Comparison of ENCODE assay signal across 13 cellular contexts in the genomic region with DNA sequence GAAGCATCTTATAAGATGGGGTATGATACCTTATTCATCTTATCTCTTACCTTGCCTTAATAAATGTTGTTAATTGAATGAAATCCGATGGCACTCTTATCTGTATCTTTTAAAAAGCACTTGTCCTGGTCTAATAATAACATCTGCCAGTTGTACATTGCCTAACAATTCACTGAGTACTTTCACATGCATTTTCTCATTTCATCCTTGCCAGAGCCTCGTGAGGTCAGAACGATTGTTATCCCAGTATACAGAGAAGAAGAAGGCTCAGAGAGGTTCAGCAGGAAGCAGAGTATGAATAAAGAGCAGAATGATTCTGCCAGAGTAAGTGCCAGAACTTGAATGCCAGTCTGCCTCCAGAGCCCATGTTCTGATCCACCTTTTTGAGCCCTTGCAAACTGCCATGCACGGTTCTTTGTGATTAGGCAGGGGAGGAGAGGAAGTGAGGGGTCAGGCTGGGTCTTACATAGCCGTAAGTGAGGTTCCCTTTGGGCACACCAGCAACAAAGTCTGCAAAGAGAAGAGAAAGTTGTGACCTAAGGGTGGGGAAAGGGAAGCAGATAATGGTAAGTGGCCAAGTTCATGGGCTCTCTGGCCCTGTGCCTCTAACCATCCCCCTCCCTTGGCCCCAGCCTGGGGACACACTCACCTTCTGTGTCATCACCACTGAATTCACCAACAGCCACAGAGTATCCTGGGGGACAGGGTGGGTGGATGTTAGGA.
DNase-seq lines count a peak whose midpoint lies in the region; ATAC-seq and TF ChIP-seq lines count a peak whose summit lies in the region.
"Had no signal": no experiment of that assay in that cellular context is flagged by ENCODE, and none has a peak within 500 bp of the region (broad histone marks: within the 10 kb centered on the region; RNA-seq: fewer than 3 reads in every experiment).

No MANE protein-coding gene starts in this region.

- H3K36me3 Mint-ChIP-seq in central memory CD8-positive, alpha-beta T cell (ENCODE audit: insufficient read depth): peaks cover 63% of the 10 kb centered on the region

- H3K27ac ChIP-seq in BLaER1 treated with 17β-estradiol and CSF1 and Interleukin-3, amounts not matched to agents 10 nM and 100 nM: peak overlapping the region in 9 of 11 experiments; percentile 15 to 57 (median 29); a peak in 12 of 22 replicates
- H3K27ac ChIP-seq in HL-60 (replicated peaks): 0 out of 2 replicates have a peak overlapping the region, but pooled peaks have one; percentile 0
- H3K27ac ChIP-seq: body of pancreas had no signal

- H3K36me3 ChIP-seq in BLaER1 treated with 17β-estradiol and CSF1 and Interleukin-3, amounts not matched to agents 10 nM and 100 nM: peaks cover 86 to 100% (median 98%) of the 10 kb centered on the region in 11 experiments

- H4K20me1 ChIP-seq in BLaER1 treated with 17β-estradiol and CSF1 and Interleukin-3, amounts not matched to agents 10 nM and 100 nM: peaks cover 13 to 95% (median 84%) of the 10 kb centered on the region in 11 experiments; a peak in 19 of 22 replicates

- peak overlapping the region in 5 of 11 experiments; percentile 1 to 39 (median 33); a peak in 5 of 22 replicates for H3K9ac ChIP-seq in BLaER1 treated with 17β-estradiol and CSF1 and Interleukin-3, amounts not matched to agents 10 nM and 100 nM

- H3K4me3 ChIP-seq in BLaER1 treated with 17β-estradiol and CSF1 and Interleukin-3, amounts not matched to agents 10 nM and 100 nM: no peak overlapping the region
- H3K4me3 ChIP-seq in HL-60 (replicated peaks; ENCODE audit: insufficient read depth, low read length): no peak overlapping the region
- H3K4me3 ChIP-seq: body of pancreas had no signal

- peak overlapping the region in 6 of 11 experiments; percentile 33 to 100 (median 69); a peak in 10 of 22 replicates for H3K4me2 ChIP-seq in BLaER1 treated with 17β-estradiol and CSF1 and Interleukin-3, amounts not matched to agents 10 nM and 100 nM

- peak; percentile 46 to 88 for DNase-seq in HL-60 (ENCODE audit: low read depth in 1 of 2, low spot score in 1 of 2)
- no peak for DNase-seq in central memory CD8-positive, alpha-beta T cell (ENCODE audit: low spot score in 2 of 2)
- DNase-seq in medulla oblongata (ENCODE audit: extremely low spot score): peak; percentile 75
- no peak for DNase-seq in NCI-H526 treated with DMSO at 0.1 percent for 48 hours (lab: John Stamatoyannopoulos, UW)
- no peak for DNase-seq in D341Med (ENCODE audit: low spot score)
- no peak for DNase-seq in stimulated activated CD4-positive, alpha-beta T cell treated with anti-CD3 and anti-CD28 coated beads, Interleukin-4, amount 100 ng/mL, for 1 hour
- DNase-seq: activated CD8-positive, alpha-beta memory T cell treated with anti-CD3 and anti-CD28 coated beads, Interleukin-2, amount 50 U/mL, for 4 hours; Kasumi-1; NCI-H2081; stimulated activated CD4-positive, alpha-beta T cell treated with anti-CD3 and anti-CD28 coated beads, Interleukin-4, amount 100 ng/mL, for 24 hours had no signal

- H3K27ac Mint-ChIP-seq in central memory CD8-positive, alpha-beta T cell (ENCODE audit: low read depth): peak overlapping the region; percentile 92

- peaks cover 42% of the 10 kb centered on the region for H3K4me1 Mint-ChIP-seq in central memory CD8-positive, alpha-beta T cell

- H3K27me3 Mint-ChIP-seq in central memory CD8-positive, alpha-beta T cell: no peaks in the 10 kb centered on the region

- H3K9me3 Mint-ChIP-seq in central memory CD8-positive, alpha-beta T cell: no peaks in the 10 kb centered on the region

- no peak overlapping the region for H3K4me3 Mint-ChIP-seq in central memory CD8-positive, alpha-beta T cell

- TF ChIP-seq CTCF in HL-60 (IDR thresholded peaks at IDR 0.05; ENCODE audit: insufficient read depth, low read length): no peak

- no peaks in the 10 kb centered on the region; a peak in 1 of 22 replicates for H3K27me3 ChIP-seq in BLaER1 treated with 17β-estradiol and CSF1 and Interleukin-3, amounts not matched to agents 10 nM and 100 nM
- H3K27me3 ChIP-seq in HL-60 (ENCODE audit: insufficient read depth, poor library complexity, severe bottlenecking): no peaks in the 10 kb centered on the region
- H3K27me3 ChIP-seq: body of pancreas had no signal

- peaks cover 24 to 68% (median 51%) of the 10 kb centered on the region in 10 experiments for H3K4me1 ChIP-seq in BLaER1 treated with 17β-estradiol and CSF1 and Interleukin-3, amounts not matched to agents 10 nM and 100 nM

- ATAC-seq in central memory CD8-positive, alpha-beta T cell (replicated peaks; ENCODE audit: extremely low read depth, poor library complexity, severe bottlenecking): no peak
- no peak for ATAC-seq in GM21526 (IDR thresholded peaks at IDR 0.05; ENCODE audit: low FRiP score, unreplicated experiment)
- ATAC-seq: body of pancreas had no signal

- H3K9me3 ChIP-seq in BLaER1 treated with 17β-estradiol and CSF1 and Interleukin-3, amounts not matched to agents 10 nM and 100 nM (replicated peaks in 1 of 11): no peaks in the 10 kb centered on the region
- H3K9me3 ChIP-seq: body of pancreas had no signal

Comparison
In these comparisons a context has a peak if more than half of its experiments do, and no peak if none do; other contexts are left out.
1. DNase-seq: peak in HL-60 (2 of 2) and medulla oblongata (single experiment); none in central memory CD8-positive, alpha-beta T cell (0 of 2), NCI-H526 treated with DMSO at 0.1 percent for 48 hours (single experiment), D341Med (single experiment) and stimulated activated CD4-positive, alpha-beta T cell treated with anti-CD3 and anti-CD28 coated beads, Interleukin-4, amount 100 ng/mL, for 1 hour (single experiment).